15 cellular contexts compared by ENCODE assay signal in the genomic region with DNA sequence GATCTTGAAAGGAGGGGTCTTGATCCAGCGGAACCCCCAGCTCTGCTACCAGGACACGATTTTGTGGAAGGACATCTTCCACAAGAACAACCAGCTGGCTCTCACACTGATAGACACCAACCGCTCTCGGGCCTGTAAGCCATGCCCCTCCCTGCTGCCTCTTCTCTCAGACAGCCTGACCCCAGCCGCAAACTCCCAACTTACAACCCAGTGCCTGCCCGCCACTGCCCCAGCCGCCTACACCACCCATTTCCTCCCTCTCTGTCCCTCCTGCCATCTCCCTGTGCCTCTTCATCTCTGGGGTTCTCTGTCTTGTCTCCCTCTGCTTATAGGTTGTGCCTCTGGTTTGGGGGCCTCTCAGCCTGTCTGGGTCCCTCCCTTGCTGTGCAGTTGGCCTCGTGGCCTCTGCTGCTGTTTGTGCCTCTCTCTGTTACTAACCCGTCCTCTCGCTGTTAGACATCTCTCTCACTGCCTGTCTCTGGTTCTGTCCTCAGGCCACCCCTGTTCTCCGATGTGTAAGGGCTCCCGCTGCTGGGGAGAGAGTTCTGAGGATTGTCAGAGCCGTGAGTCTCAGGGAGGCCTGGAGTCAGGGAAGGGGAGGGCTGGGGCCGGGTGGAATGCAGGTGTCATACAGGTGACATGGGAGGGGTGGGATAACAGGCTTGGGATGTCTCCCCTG. TPM values are rescaled to one million over a fixed set of nuclear protein-coding genes. Genes with fewer than 3 reads are reported as not detected.
"Had no signal": no experiment of that assay in that cellular context is flagged by ENCODE, and none has a peak within 500 bp of the region (broad histone marks: within the 10 kb centered on the region; RNA-seq: fewer than 3 reads in every experiment).

No MANE protein-coding gene starts in this region.

- FAIRE-seq: urothelium cell line had no signal

- H3K36me3 Mint-ChIP-seq: activated naive CD4-positive, alpha-beta T cell treated with anti-CD3 and anti-CD28 coated beads, Interleukin-2, amount 10 ng/mL, durations not matched to agents 7 days and 5 days had no signal

- H3K4me3 ChIP-seq: body of pancreas, mucosa of descending colon, ovary, sigmoid colon had no signal

- DNase-seq: activated naive CD4-positive, alpha-beta T cell treated with anti-CD3 and anti-CD28 coated beads, Interleukin-2, amount 10 ng/mL, durations not matched to agents 7 days and 5 days; body of pancreas; central memory CD4-positive, alpha-beta T cell; effector memory CD4-positive, alpha-beta T cell; erythroblast; hippocampal formation; mucosa of descending colon; ovary; sigmoid colon; stimulated activated CD4-positive, alpha-beta T cell treated with anti-CD3 and anti-CD28 coated beads, Interleukin-12 subunit alpha, Interleukin-12 subunit beta, amount 100 ng/mL, for 4 hours had no signal

- H3K9me3 Mint-ChIP-seq: activated naive CD4-positive, alpha-beta T cell treated with anti-CD3 and anti-CD28 coated beads, Interleukin-2, amount 10 ng/mL, durations not matched to agents 7 days and 5 days; activated T-helper 2 cell treated with anti-CD3 and anti-CD28 coated beads, Interferon-gamma antibody, Interleukin-2, Interleukin-4, amounts not matched to agents 10 μg/mL and 5 μg/mL and 100 μg/mL, durations not matched to agents 14 hours and 24 hours and 36 hours; nephron had no signal

- H3K27ac ChIP-seq: ovary, sigmoid colon had no signal

- H3K27me3 ChIP-seq: body of pancreas, ovary, sigmoid colon had no signal

- H3K36me3 ChIP-seq: ovary had no signal

- H3K4me3 Mint-ChIP-seq: activated naive CD4-positive, alpha-beta T cell treated with anti-CD3 and anti-CD28 coated beads, Interleukin-2, amount 10 ng/mL, durations not matched to agents 7 days and 5 days; nephron had no signal

- H3K27ac Mint-ChIP-seq: activated T-helper 2 cell treated with anti-CD3 and anti-CD28 coated beads, Interferon-gamma antibody, Interleukin-2, Interleukin-4, amounts not matched to agents 10 μg/mL and 5 μg/mL and 100 μg/mL, durations not matched to agents 14 hours and 24 hours and 36 hours; nephron had no signal

- ATAC-seq: body of pancreas, left lobe of liver, mucosa of descending colon had no signal

- H3K9me3 ChIP-seq: body of pancreas, mucosa of descending colon, ovary, sigmoid colon had no signal

RNA-seq across cellular contexts. Expression of a gene that starts 41.2 kb away (rescaled TPM):
- total RNA-seq: activated T-helper 2 cell treated with anti-CD3 and anti-CD28 coated beads, Interferon-gamma antibody, Interleukin-2, Interleukin-4, amounts not matched to agents 10 μg/mL and 5 μg/mL and 100 μg/mL, durations not matched to agents 14 hours and 24 hours and 36 hours; T-helper 2 cell treated with Interferon-gamma antibody and Interleukin-4, amounts not matched to agents 100 ng/mL and 5 ng/mL, for 36 hours had no signal
